In genomic region chr22:36816635-36817428, GRCh38 we compare ENCODE assay signal across 9 cellular contexts. TPM values are rescaled to one million over a fixed set of nuclear protein-coding genes. Genes with fewer than 3 reads are reported as not detected.
DNase-seq lines count a peak whose midpoint lies in the region; ATAC-seq and TF ChIP-seq lines count a peak whose summit lies in the region.
"Had no signal": no experiment of that assay in that cellular context is flagged by ENCODE, and none has a peak within 500 bp of the region (broad histone marks: within the 10 kb centered on the region; RNA-seq: fewer than 3 reads in every experiment).

Gene PVALB (minus strand): TSS chr22:36817035. CDS start chr22:36817005, 30 bp downstream.

- H3K36me3 ChIP-seq in mucosa of descending colon (ENCODE audit: low read depth) = no peaks in the 10 kb centered on the region
- H3K36me3 ChIP-seq in colonic mucosa = no peaks in the 10 kb centered on the region

- H3K4me1 Mint-ChIP-seq in dendritic cell treated with granulocyte-macrophage colony-stimulating factor and Interleukin-4, amounts not matched to agents 40 ng/mL and 50 ng/mL, for 4 days (ENCODE audit: low read depth) = peaks cover 32% of the 10 kb centered on the region

- ATAC-seq in mucosa of descending colon (peak; percentile 77), GM18520 (IDR thresholded peaks at IDR 0.05; ENCODE audit: unreplicated experiment) (no peak), HG03432 (IDR thresholded peaks at IDR 0.05; ENCODE audit: unreplicated experiment) (no peak)

- TF ChIP-seq EP300 in Ishikawa (IDR thresholded peaks at IDR 0.05; ENCODE audit: borderline replicate concordance) = no peak

- no peak within 1 kb of the TSS for H3K4me3 ChIP-seq in mucosa of descending colon
- no peak within 1 kb of the TSS for H3K4me3 ChIP-seq in colonic mucosa

- H3K4me1 ChIP-seq in mucosa of descending colon (ENCODE audit: low read depth) = peaks cover 7% of the 10 kb centered on the region
- no peaks in the 10 kb centered on the region for H3K4me1 ChIP-seq in colonic mucosa

- no peaks in the 10 kb centered on the region for H3K36me3 Mint-ChIP-seq in dendritic cell treated with granulocyte-macrophage colony-stimulating factor and Interleukin-4, amounts not matched to agents 40 ng/mL and 50 ng/mL, for 4 days (ENCODE audit: low read depth)

- peak; percentile 76 for DNase-seq in AG20443 (ENCODE audit: low spot score)
- peak in 2 of 3 donors; percentile 11 to 40 for DNase-seq in mucosa of descending colon
- DNase-seq in NCI-H1436 treated with DMSO at 0.1 percent for 48 hours (lab: John Stamatoyannopoulos, UW) = no peak
- no peak for DNase-seq in colonic mucosa
- DNase-seq: activated CD4-positive, alpha-beta T cell treated with anti-CD3 and anti-CD28 coated beads for 4 hours had no signal

- no peaks in the 10 kb centered on the region for H3K9me3 Mint-ChIP-seq in dendritic cell treated with granulocyte-macrophage colony-stimulating factor and Interleukin-4, amounts not matched to agents 40 ng/mL and 50 ng/mL, for 4 days

- no peak within 1 kb of the TSS for H3K9ac ChIP-seq in colonic mucosa (ENCODE audit: low read depth in 2 of 2, low read length in 2 of 2)

- peaks cover 89% of the 10 kb centered on the region for H3K27me3 Mint-ChIP-seq in dendritic cell treated with granulocyte-macrophage colony-stimulating factor and Interleukin-4, amounts not matched to agents 40 ng/mL and 50 ng/mL, for 4 days

- intact Hi-C loops in dendritic cell treated with granulocyte-macrophage colony-stimulating factor and Interleukin-4, amounts not matched to agents 40 ng/mL and 50 ng/mL, for 4 days (cut with micrococcal nuclease) = no loop called here
- intact Hi-C loops in mucosa of descending colon (cut with DNase I, micrococcal nuclease) = no loop called here
- intact Hi-C loops in colonic mucosa (cut with DNase I) = no loop called here

- TF ChIP-seq RAD21 in Ishikawa (IDR thresholded peaks at IDR 0.05; ENCODE audit: low read depth) = no peak

- H3K27me3 ChIP-seq in colonic mucosa = peaks cover 47% of the 10 kb centered on the region

- H3K4me3 Mint-ChIP-seq in dendritic cell treated with granulocyte-macrophage colony-stimulating factor and Interleukin-4, amounts not matched to agents 40 ng/mL and 50 ng/mL, for 4 days = peak within 1 kb of the TSS; percentile 65

- H3K27ac Mint-ChIP-seq in dendritic cell treated with granulocyte-macrophage colony-stimulating factor and Interleukin-4, amounts not matched to agents 40 ng/mL and 50 ng/mL, for 4 days = peak within 1 kb of the TSS; percentile 36

- H3K27ac ChIP-seq in colonic mucosa = no peak within 1 kb of the TSS

- no peak for TF ChIP-seq CTCF in mucosa of descending colon (IDR thresholded peaks at IDR 0.05)
- TF ChIP-seq CTCF in colonic mucosa (IDR thresholded peaks at IDR 0.05) = no peak

- no peaks in the 10 kb centered on the region for H3K9me3 ChIP-seq in mucosa of descending colon
- no peaks in the 10 kb centered on the region for H3K9me3 ChIP-seq in colonic mucosa

TF ChIP-seq in Ishikawa, 13 proteins besides CTCF, POLR2A, EP300 and RAD21:
- TF ChIP-seq NFIC (IDR thresholded peaks at IDR 0.05) (peak; percentile 73), REST (IDR thresholded peaks at IDR 0.05; ENCODE audit: low read depth) (no peak), CEBPB (IDR thresholded peaks at IDR 0.05) (no peak), TEAD4 (IDR thresholded peaks at IDR 0.05) (no peak), USF1 (IDR thresholded peaks at IDR 0.05) (no peak), YY1 (IDR thresholded peaks at IDR 0.05; ENCODE audit: low read depth) (no peak)
- TF ChIP-seq, protein P1, sequence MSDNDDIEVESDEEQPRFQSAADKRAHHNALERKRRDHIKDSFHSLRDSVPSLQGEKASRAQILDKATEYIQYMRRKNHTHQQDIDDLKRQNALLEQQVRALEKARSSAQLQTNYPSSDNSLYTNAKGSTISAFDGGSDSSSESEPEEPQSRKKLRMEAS (IDR thresholded peaks at IDR 0.05) = no peak

RNA-seq across cellular contexts. Expression of gene PVALB, which starts in this region (rescaled TPM):
- total RNA-seq in mucosa of descending colon = not detected
- total RNA-seq in colonic mucosa = not detected

Comparison
In these comparisons a context has a peak if more than half of its experiments do, and no peak if none do; other contexts are left out.
1. Peak in DNase-seq and ATAC-seq in mucosa of descending colon; RNA of the gene not detected or under 1 TPM.